8 cellular contexts compared by ENCODE assay signal in genomic region chr1:246117066-246117791, GRCh38.
DNase-seq lines count a peak whose midpoint lies in the region; ATAC-seq and TF ChIP-seq lines count a peak whose summit lies in the region.

No MANE protein-coding gene starts in this region.

- H4K20me1 ChIP-seq in smooth muscle cell (ENCODE audit: low read depth), result no peaks in the 10 kb centered on the region

- peaks cover 5% of the 10 kb centered on the region for H3K4me1 Mint-ChIP-seq in glutamatergic neuron (ENCODE audit: low read depth, unreplicated experiment)

- H3K27me3 Mint-ChIP-seq in glutamatergic neuron (ENCODE audit: unreplicated experiment), result no peaks in the 10 kb centered on the region

- H3K4me1 ChIP-seq in smooth muscle cell (ENCODE audit: low read depth), result no peaks in the 10 kb centered on the region

- H2AFZ ChIP-seq in smooth muscle cell (ENCODE audit: low read depth), result no peak overlapping the region

- peak; percentile 63 for DNase-seq in GF-D8 (lab: John Stamatoyannopoulos, UW)
- DNase-seq in HT1080 (ENCODE audit: low read depth), result peak; percentile 23
- DNase-seq in OCI-M1 (lab: John Stamatoyannopoulos, UW), result peak; percentile 86
- peak; percentile 72 for DNase-seq in activated effector memory CD4-positive, alpha-beta T cell treated with anti-CD3 and anti-CD28 coated beads, Interleukin-2, amount 50 U/mL, for 16 hours
- DNase-seq in glutamatergic neuron, result no peak
- no peak for DNase-seq in smooth muscle cell (lab: John Stamatoyannopoulos, UW; ENCODE audit: unreplicated experiment)

- no peak overlapping the region for H3K4me2 ChIP-seq in smooth muscle cell

- no peak overlapping the region for H3K9ac ChIP-seq in smooth muscle cell (ENCODE audit: low read depth)

- no peak overlapping the region for H3K27ac Mint-ChIP-seq in glutamatergic neuron (ENCODE audit: unreplicated experiment)

- H3K4me3 ChIP-seq in smooth muscle cell, result no peak overlapping the region

- H3F3A ChIP-seq in smooth muscle cell (ENCODE audit: low read depth), result peaks cover 4% of the 10 kb centered on the region

- H3K4me3 Mint-ChIP-seq in glutamatergic neuron (ENCODE audit: unreplicated experiment), result no peak overlapping the region

- TF ChIP-seq CTCF in glutamatergic neuron (IDR thresholded peaks at IDR 0.05; ENCODE audit: partially characterized antibody, unreplicated experiment) (peak; percentile 17), smooth muscle cell (IDR thresholded peaks at IDR 0.05; ENCODE audit: borderline replicate concordance, insufficient read depth, poor library complexity, severe bottlenecking) (peak; percentile 46)

- no peaks in the 10 kb centered on the region for H3K36me3 ChIP-seq in smooth muscle cell (ENCODE audit: low read depth)

- H3K36me3 Mint-ChIP-seq in glutamatergic neuron (ENCODE audit: unreplicated experiment), result no peaks in the 10 kb centered on the region

- H3K27ac ChIP-seq in smooth muscle cell (ENCODE audit: low read depth), result no peak overlapping the region

- no peaks in the 10 kb centered on the region for H3K27me3 ChIP-seq in smooth muscle cell (ENCODE audit: low read depth)

- peak; percentile 95 for ATAC-seq in GM21528 (IDR thresholded peaks at IDR 0.05; ENCODE audit: low FRiP score, unreplicated experiment)
- no peak for ATAC-seq in GM18873 (IDR thresholded peaks at IDR 0.05; ENCODE audit: low FRiP score, unreplicated experiment)

- H3K9me3 Mint-ChIP-seq in glutamatergic neuron (ENCODE audit: unreplicated experiment), result peaks cover 4% of the 10 kb centered on the region

- no peaks in the 10 kb centered on the region for H3K9me3 ChIP-seq in smooth muscle cell (replicated peaks; ENCODE audit: low read depth)

- 56% methylated on average over 10 of the region's 10 CpGs for WGBS in smooth muscle cell (ENCODE audit: low lambda C conversion rate)

- no peaks in the 10 kb centered on the region for H3K79me2 ChIP-seq in smooth muscle cell (ENCODE audit: low read depth)

Comparison
In these comparisons a context has a peak if more than half of its experiments do, and no peak if none do; other contexts are left out.
1. DNase-seq: peak in GF-D8 (single experiment), HT1080 (single experiment), OCI-M1 (single experiment) and activated effector memory CD4-positive, alpha-beta T cell treated with anti-CD3 and anti-CD28 coated beads, Interleukin-2, amount 50 U/mL, for 16 hours (single experiment); none in glutamatergic neuron (single experiment) and smooth muscle cell (single experiment).